23 cellular contexts compared by ENCODE assay signal in the genomic region with DNA sequence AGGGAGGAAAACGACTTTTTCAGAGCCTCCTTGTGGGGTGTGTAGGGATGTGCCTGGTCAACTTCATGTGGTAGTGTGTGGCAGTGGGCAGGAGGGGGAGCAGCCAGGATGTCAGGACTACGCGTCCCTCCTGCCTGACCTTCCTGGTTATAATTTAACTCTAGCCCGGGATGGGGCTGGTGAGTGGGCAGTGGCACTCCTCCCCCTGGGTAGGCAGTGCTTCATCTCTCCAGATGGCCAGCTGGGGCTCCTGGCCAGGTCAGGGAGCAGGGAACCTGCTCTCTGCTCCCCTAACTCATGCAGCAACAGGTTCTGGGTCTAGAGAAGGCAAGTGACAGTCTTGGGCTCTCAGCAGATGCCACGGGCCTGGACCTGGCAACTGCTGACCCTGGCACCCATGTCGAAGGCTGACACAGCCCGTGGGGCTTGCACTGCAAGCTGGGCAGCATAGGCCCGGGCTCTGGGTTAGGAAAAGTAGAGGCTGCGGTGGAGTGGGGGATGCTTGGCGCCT. TPM values are rescaled to one million over a fixed set of nuclear protein-coding genes. Genes with fewer than 3 reads are reported as not detected.
A peak's percentile ranks its signal among the peaks of the same experiment; 100 is the strongest.
DNase-seq lines count a peak whose midpoint lies in the region; ATAC-seq, FAIRE-seq and TF ChIP-seq lines count a peak whose summit lies in the region.
"Had no signal": no experiment of that assay in that cellular context is flagged by ENCODE, and none has a peak within 500 bp of the region (broad histone marks: within the 10 kb centered on the region; RNA-seq: fewer than 3 reads in every experiment).

No MANE protein-coding gene starts in this region.

- H4K8ac ChIP-seq in mesendoderm (ENCODE audit: low read depth, low read length), result no peak overlapping the region

- H2BK120ac ChIP-seq in mesendoderm (ENCODE audit: low read depth, low read length), result no peak overlapping the region

- H3K79me1 ChIP-seq in mesendoderm (ENCODE audit: low read length), result no peaks in the 10 kb centered on the region

- H3K4ac ChIP-seq in mesendoderm (ENCODE audit: low read depth, low read length), result no peak overlapping the region

- no peak for TF ChIP-seq POLR2A in A549 (IDR thresholded peaks at IDR 0.05; ENCODE audit: low read length)
- no peak for TF ChIP-seq POLR2A in adrenal gland (IDR thresholded peaks at IDR 0.05)

- H3K36me3 ChIP-seq in mesendoderm (ENCODE audit: control insufficient read depth, insufficient read depth, low read length) (no peaks in the 10 kb centered on the region), adrenal gland (replicated peaks in 1 of 2) (no peaks in the 10 kb centered on the region), upper lobe of right lung (peaks cover 8% of the 10 kb centered on the region)

- ATAC-seq in A549 (peak; percentile 49 to 78; a peak in 4 of 6 replicates), upper lobe of right lung (no peak)
- ATAC-seq: activated CD4-positive, alpha-beta T cell treated with anti-CD3 and anti-CD28 coated beads for 36 hours; gastroesophageal sphincter; Panc1; T-helper 17 cell had no signal

- peak overlapping the region; percentile 46 for H3K4me2 ChIP-seq in A549
- no peak overlapping the region for H3K4me2 ChIP-seq in mesendoderm (ENCODE audit: low read length)

- intact Hi-C loops in adrenal gland (cut with DNase I), result no loop called here
- intact Hi-C loops in upper lobe of right lung (cut with DNase I), result no loop called here

- DNase-seq in A549 (ENCODE audit: low read depth in 1 of 2, low spot score in 1 of 2) (peak; percentile 17 to 37), HuH-7 (ENCODE audit: low spot score) (peak; percentile 43), dermis blood vessel endothelial cell (peak; percentile 10), mesendoderm (peak; percentile 44), medulla oblongata (ENCODE audit: extremely low spot score) (no peak), occipital lobe (lab: John Stamatoyannopoulos, UW) (no peak), adrenal gland (no peak), upper lobe of right lung (no peak)
- DNase-seq: activated CD4-positive, alpha-beta T cell treated with anti-CD3 and anti-CD28 coated beads for 36 hours; activated naive CD4-positive, alpha-beta T cell treated with anti-CD3 and anti-CD28 coated beads, Interleukin-2, amount 10 ng/mL, durations not matched to agents 7 days and 5 days; naive B cell; NCI-H187 treated with DMSO at 0.1 percent for 48 hours; NCI-H526 treated with DMSO at 0.1 percent for 48 hours; stimulated activated CD4-positive, alpha-beta T cell treated with anti-CD3 and anti-CD28 coated beads, Interleukin-4, amount 100 ng/mL, for 24 hours; T-helper 17 cell had no signal

- FAIRE-seq in A549 (lab: Jason Lieb, UNC), result no peak
- FAIRE-seq: bronchial epithelial cell, keratinocyte had no signal

- H3K56ac ChIP-seq in mesendoderm (ENCODE audit: low read length), result no peak overlapping the region

- H3K4me1 ChIP-seq in A549 (peaks cover 25% of the 10 kb centered on the region), mesendoderm (ENCODE audit: control insufficient read depth, low read depth, low read length) (no peaks in the 10 kb centered on the region), adrenal gland (replicated peaks in 1 of 2) (peaks cover 18 to 24% of the 10 kb centered on the region in 2 donors), upper lobe of right lung (no peaks in the 10 kb centered on the region)

- peak overlapping the region in 1 of 2 experiments; percentile 38; a peak in 2 of 6 replicates for H3K27ac ChIP-seq in A549
- H3K27ac ChIP-seq in mesendoderm (ENCODE audit: low read depth, low read length), result no peak overlapping the region
- H3K27ac ChIP-seq in adrenal gland, result no peak overlapping the region
- H3K27ac ChIP-seq in upper lobe of right lung, result no peak overlapping the region
- H3K27ac ChIP-seq: gastroesophageal sphincter, HL-60, right atrium auricular region had no signal

- CTCF ChIA-PET in A549 (lab: Yijun Ruan, JAX), result no interaction called here

- H3K9ac ChIP-seq in mesendoderm (ENCODE audit: low read length), result no peak overlapping the region

- TF ChIP-seq RAD21 in A549 (conservative IDR thresholded peaks at IDR 0.05 in 1 of 2, IDR thresholded peaks at IDR 0.05 in 1 of 2), result no peak

- H3K18ac ChIP-seq in mesendoderm (ENCODE audit: low read length), result no peak overlapping the region

- no peaks in the 10 kb centered on the region for H3K79me2 ChIP-seq in mesendoderm (ENCODE audit: control insufficient read depth, insufficient read depth, low read length)

- no peak overlapping the region for H2AK5ac ChIP-seq in mesendoderm (ENCODE audit: low read length)

- WGBS in A549 (ENCODE audit: missing lambda C conversion rate), result 48% methylated on average over 9 of the region's 10 CpGs
- no CpG with 5 or more reads among the region's 10 CpGs for WGBS in mesendoderm (ENCODE audit: extremely low coverage, insufficient coverage, low lambda C conversion rate)
- WGBS in adrenal gland, 4 donors, result 69 to 79% (median 72%) methylated on average over 10 of the region's 10 CpGs

- no peak overlapping the region for H2BK5ac ChIP-seq in mesendoderm (ENCODE audit: low read length)

- no peak overlapping the region for H3K4me3 ChIP-seq in A549
- no peak overlapping the region for H3K4me3 ChIP-seq in mesendoderm (ENCODE audit: low read length)
- H3K4me3 ChIP-seq in adrenal gland, result no peak overlapping the region
- no peak overlapping the region for H3K4me3 ChIP-seq in upper lobe of right lung
- H3K4me3 ChIP-seq: gastroesophageal sphincter, right atrium auricular region had no signal

- H2BK15ac ChIP-seq in mesendoderm (replicated peaks; ENCODE audit: low read depth), result no peak overlapping the region

- no peaks in the 10 kb centered on the region for H3K27me3 ChIP-seq in mesendoderm (ENCODE audit: insufficient read depth, low read length, poor library complexity)
- H3K27me3 ChIP-seq in adrenal gland, result no peaks in the 10 kb centered on the region
- no peaks in the 10 kb centered on the region for H3K27me3 ChIP-seq in upper lobe of right lung
- H3K27me3 ChIP-seq: gastroesophageal sphincter, right atrium auricular region had no signal

- TF ChIP-seq EP300 in A549 (IDR thresholded peaks at IDR 0.05), result no peak

- H4K5ac ChIP-seq in mesendoderm (ENCODE audit: low read length), result no peak overlapping the region

- POLR2A ChIA-PET in A549 (lab: Yijun Ruan, JAX), result no interaction called here

- H3K9me3 ChIP-seq in A549, result no peaks in the 10 kb centered on the region
- H3K9me3 ChIP-seq in adrenal gland (replicated peaks in 1 of 3), result no peaks in the 10 kb centered on the region
- H3K9me3 ChIP-seq in upper lobe of right lung, result no peaks in the 10 kb centered on the region
- H3K9me3 ChIP-seq: gastroesophageal sphincter, right atrium auricular region had no signal

- TF ChIP-seq CTCF in A549 (IDR thresholded peaks at IDR 0.05) (no peak), adrenal gland (IDR thresholded peaks at IDR 0.05) (no peak), upper lobe of right lung (IDR thresholded peaks at IDR 0.05) (no peak)

- no peak overlapping the region for H3K23ac ChIP-seq in mesendoderm (ENCODE audit: low read length)

RNA-seq across cellular contexts. Expression of gene ITIH4, which starts 2.6 kb away (rescaled TPM):
- polyA plus RNA-seq in A549 (2011; rRNA removed) (0.79 and 0.88 TPM in 2 replicates), A549 (2017; fragmentation: RNase III; extraction: RNeasy Plus Mini Kit Qiagen cat#74134 plus additional on column Dnase treatment) (0.79 to 1.3 TPM (median 0.89 TPM) in 3 replicates), adrenal gland (10 to 100 TPM; 10.6 to 71.6 (median 70.7) TPM)
- polyA plus RNA-seq in A549 (2012; cell fraction: cytosol; rRNA removed), result 0.69 and 0.82 TPM in 2 replicates
- polyA plus RNA-seq in A549 (2012; cell fraction: nucleus; rRNA removed), result 9.4 and 13.4 TPM in 2 replicates
- 0.68 and 2.2 TPM in 2 replicates for polyA minus RNA-seq in A549 (2011; rRNA and poly(A)+ RNA removed)
- total RNA-seq in dermis blood vessel endothelial cell (0.19 and 1.9 TPM in 2 replicates), occipital lobe (2.8 TPM), adrenal gland (100 to 1,000 TPM in 2 of 8 donors, 10 to 100 TPM in 6; 17.2 to 221 (median 45.5) TPM), upper lobe of right lung (26.9 TPM)
- 0.87 TPM for polyA plus RNA-seq in mesendoderm (2013, experiment 1 of 2)
- 0.91 TPM for polyA plus RNA-seq in mesendoderm (2013, experiment 2 of 2)

RNA-seq across cellular contexts. Expression of gene MUSTN1, which starts 6.9 kb away (rescaled TPM):
- polyA plus RNA-seq in A549 (2011; rRNA removed) (not detected in 2 replicates), A549 (2017; fragmentation: RNase III; extraction: RNeasy Plus Mini Kit Qiagen cat#74134 plus additional on column Dnase treatment) (not detected in 3 replicates), adrenal gland (100 to 1,000 TPM in 1 of 3 donors, 10 to 100 TPM in 1, 1 to 10 TPM in 1; 1.4 to 128 (median 79.3) TPM)
- polyA plus RNA-seq in A549 (2012; cell fraction: cytosol; rRNA removed), result 0.34 and 0.54 TPM in 2 replicates
- 6.3 and 6.9 TPM in 2 replicates for polyA plus RNA-seq in A549 (2012; cell fraction: nucleus; rRNA removed)
- not detected in 2 replicates for polyA minus RNA-seq in A549 (2011; rRNA and poly(A)+ RNA removed)
- total RNA-seq in dermis blood vessel endothelial cell (not detected in 2 replicates), occipital lobe (not detected), adrenal gland (1 to 10 TPM in 3 of 8 donors, under 1 TPM in 1, not detected in 4; 0.50 to 6.5 (median 2.2) TPM), upper lobe of right lung (5.4 TPM)
- 2.3 TPM for polyA plus RNA-seq in mesendoderm (2013, experiment 1 of 2)
- polyA plus RNA-seq in mesendoderm (2013, experiment 2 of 2), result 1.4 TPM
- total RNA-seq: bronchial epithelial cell had no signal
- polyA plus RNA-seq: keratinocyte had no signal

RNA-seq across cellular contexts. Expression of gene ITIH3, which starts 33.3 kb away (rescaled TPM):
- polyA plus RNA-seq in A549 (2011; rRNA removed) (0.09 TPM in 1 of 2 replicates, not detected in the other), A549 (2017; fragmentation: RNase III; extraction: RNeasy Plus Mini Kit Qiagen cat#74134 plus additional on column Dnase treatment) (0.04 TPM in 1 of 3 replicates, not detected in the others), adrenal gland (1 to 10 TPM in 2 of 3 donors, under 1 TPM in 1; 0.97 to 9.2 (median 4.6) TPM)
- 0.01 TPM in 1 of 2 replicates, not detected in the other for polyA plus RNA-seq in A549 (2012; cell fraction: cytosol; rRNA removed)
- polyA plus RNA-seq in A549 (2012; cell fraction: nucleus; rRNA removed), result not detected in 2 replicates
- polyA minus RNA-seq in A549 (2011; rRNA and poly(A)+ RNA removed), result not detected in 2 replicates
- total RNA-seq in dermis blood vessel endothelial cell (0.19 and 0.34 TPM in 2 replicates), occipital lobe (0.16 TPM), adrenal gland (10 to 100 TPM in 1 of 8 donors, 1 to 10 TPM in 6, under 1 TPM in 1; 0.18 to 31.7 (median 2.2) TPM), upper lobe of right lung (9.5 TPM)
- polyA plus RNA-seq in mesendoderm (2013, experiment 1 of 2), result not detected
- polyA plus RNA-seq in mesendoderm (2013, experiment 2 of 2), result 0.01 TPM
- total RNA-seq: activated CD4-positive, alpha-beta T cell treated with anti-CD3 and anti-CD28 coated beads for 36 hours; bronchial epithelial cell; M059J; T-helper 17 cell had no signal
- polyA plus RNA-seq: keratinocyte had no signal

RNA-seq across cellular contexts. Expression of gene ITIH1, which starts 50.5 kb away (rescaled TPM):
- polyA plus RNA-seq in A549 (2011; rRNA removed) (not detected in 2 replicates), A549 (2017; fragmentation: RNase III; extraction: RNeasy Plus Mini Kit Qiagen cat#74134 plus additional on column Dnase treatment) (not detected in 3 replicates), adrenal gland (under 1 TPM; 0.34 to 0.60 (median 0.40) TPM)
- not detected in 2 replicates for polyA plus RNA-seq in A549 (2012; cell fraction: cytosol; rRNA removed)
- polyA plus RNA-seq in A549 (2012; cell fraction: nucleus; rRNA removed), result not detected in 2 replicates
- polyA minus RNA-seq in A549 (2011; rRNA and poly(A)+ RNA removed), result not detected in 2 replicates
- total RNA-seq in dermis blood vessel endothelial cell (not detected in 2 replicates), occipital lobe (0.94 TPM), adrenal gland (1 to 10 TPM in 2 of 8 donors, under 1 TPM in 2, not detected in 4; 0.28 to 1.9 (median 0.82) TPM), upper lobe of right lung (not detected)
- not detected for polyA plus RNA-seq in mesendoderm (2013, experiment 1 of 2)
- polyA plus RNA-seq in mesendoderm (2013, experiment 2 of 2), result not detected
- total RNA-seq: activated CD4-positive, alpha-beta T cell treated with anti-CD3 and anti-CD28 coated beads for 36 hours; bronchial epithelial cell; gastroesophageal sphincter; M059J; right atrium auricular region; T-helper 17 cell; urinary bladder had no signal
- polyA plus RNA-seq: keratinocyte had no signal

RNA-seq across cellular contexts. Expression of gene NEK4, which starts 57.2 kb away (rescaled TPM):
- polyA plus RNA-seq in A549 (2011; rRNA removed) (19.4 and 20.2 TPM in 2 replicates), A549 (2017; fragmentation: RNase III; extraction: RNeasy Plus Mini Kit Qiagen cat#74134 plus additional on column Dnase treatment) (11.4 to 12.1 TPM (median 11.4 TPM) in 3 replicates), adrenal gland (10 to 100 TPM in 1 of 3 donors, 1 to 10 TPM in 2; 4.9 to 16.5 (median 8.0) TPM)
- polyA plus RNA-seq in A549 (2012; cell fraction: cytosol; rRNA removed), result 7.9 and 9.3 TPM in 2 replicates
- polyA plus RNA-seq in A549 (2012; cell fraction: nucleus; rRNA removed), result 4.1 and 6.7 TPM in 2 replicates
- polyA minus RNA-seq in A549 (2011; rRNA and poly(A)+ RNA removed), result 16.7 and 19.8 TPM in 2 replicates
- total RNA-seq in dermis blood vessel endothelial cell (14.3 and 18.7 TPM in 2 replicates), occipital lobe (46.0 TPM), adrenal gland (10 to 100 TPM; 21.3 to 43.9 (median 29.6) TPM), upper lobe of right lung (27.2 TPM)
- 17.8 TPM for polyA plus RNA-seq in mesendoderm (2013, experiment 1 of 2)
- 18.5 TPM for polyA plus RNA-seq in mesendoderm (2013, experiment 2 of 2)

Comparison
In these comparisons a context has a peak if more than half of its experiments do, and no peak if none do; other contexts are left out.
1. DNase-seq: peak in A549 (2 of 2), HuH-7 (single experiment), dermis blood vessel endothelial cell (single experiment) and mesendoderm (single experiment); none in medulla oblongata (single experiment), occipital lobe (single experiment), adrenal gland (0 of 7) and upper lobe of right lung (single experiment).